Comparison of ENCODE assay signal across 1 cellular context in the genomic region with DNA sequence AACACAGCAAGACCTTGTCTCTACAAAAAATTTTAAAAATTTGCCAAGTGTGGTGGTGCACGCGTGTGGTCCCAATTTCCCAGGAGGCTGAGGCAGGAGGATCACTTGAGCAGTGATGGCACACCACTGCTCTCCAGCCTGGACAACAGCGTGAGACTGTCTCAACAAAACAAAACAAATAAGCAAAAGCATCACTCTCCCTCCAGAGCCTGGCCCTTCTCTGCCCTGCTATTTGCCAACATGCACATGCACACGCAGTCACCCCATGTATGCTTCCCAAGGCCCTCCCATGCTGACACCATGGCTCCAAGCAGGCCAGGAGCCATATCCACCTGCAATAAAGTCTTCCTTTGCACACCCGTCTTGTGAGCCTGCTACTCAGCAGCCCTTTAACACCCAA.
TF ChIP-seq lines count a peak whose summit lies in the region.

No MANE protein-coding gene starts in this region.

TF ChIP-seq in WTC11, 78 proteins besides CTCF, POLR2A, EP300 and RAD21:
- TF ChIP-seq OVOL2 (CRISPR knock-in tag; IDR thresholded peaks at IDR 0.05; ENCODE audit: borderline replicate concordance) (no peak), GRHL2 (CRISPR knock-in tag; IDR thresholded peaks at IDR 0.05; ENCODE audit: insufficient replicate concordance, severe bottlenecking) (no peak)
- TF ChIP-seq, protein P1, sequence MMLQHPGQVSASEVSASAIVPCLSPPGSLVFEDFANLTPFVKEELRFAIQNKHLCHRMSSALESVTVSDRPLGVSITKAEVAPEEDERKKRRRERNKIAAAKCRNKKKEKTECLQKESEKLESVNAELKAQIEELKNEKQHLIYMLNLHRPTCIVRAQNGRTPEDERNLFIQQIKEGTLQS (CRISPR knock-in tag; conservative IDR thresholded peaks at IDR 0.05): no peak
